32 cellular contexts compared by ENCODE assay signal in the genomic region with DNA sequence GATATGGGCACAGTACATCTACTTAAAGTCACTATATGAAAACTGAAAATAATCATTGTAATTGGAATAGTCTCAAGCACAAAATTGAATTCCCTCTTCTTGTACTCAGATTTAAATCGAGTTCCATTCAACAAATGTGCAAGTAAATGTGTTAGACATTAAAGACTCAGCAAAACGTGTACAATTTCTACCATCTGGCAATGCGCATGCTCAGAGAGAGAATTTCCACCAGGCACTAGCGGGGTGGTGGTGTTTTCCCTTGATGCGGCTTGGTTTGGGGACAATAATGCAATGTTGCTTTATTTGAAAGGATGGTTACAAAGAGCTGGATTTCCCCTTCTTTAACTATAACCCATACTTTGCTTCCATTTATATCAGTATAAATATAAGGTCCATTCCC. TPM values are rescaled to one million over a fixed set of nuclear protein-coding genes. Genes with fewer than 3 reads are reported as not detected.
"Had no signal": no experiment of that assay in that cellular context is flagged by ENCODE, and none has a peak within 500 bp of the region (broad histone marks: within the 10 kb centered on the region; RNA-seq: fewer than 3 reads in every experiment).

No MANE protein-coding gene starts in this region.

- H3K9me3 Mint-ChIP-seq: activated CD4-positive, alpha-beta memory T cell treated with anti-CD3 and anti-CD28 coated beads, Interleukin-2, amount 10 ng/mL, durations not matched to agents 7 days and 5 days; activated CD4-positive, alpha-beta T cell treated with anti-CD3 and anti-CD28 coated beads, Interleukin-2, amount 10 ng/mL, durations not matched to agents 24 days and 14 days; activated naive CD4-positive, alpha-beta T cell treated with anti-CD3 and anti-CD28 coated beads, Interleukin-2, amount 10 ng/mL, durations not matched to agents 7 days and 5 days; activated naive CD8-positive, alpha-beta T cell treated with anti-CD3 and anti-CD28 coated beads for 36 hours; activated T-cell treated with anti-CD3 and anti-CD28 coated beads, Interleukin-2, amount 50 U/mL, for 72 hours; activated T-helper 2 cell treated with anti-CD3 and anti-CD28 coated beads, Interferon-gamma antibody, Interleukin-2, Interleukin-4, amounts not matched to agents 10 μg/mL and 5 μg/mL and 100 μg/mL, durations not matched to agents 14 hours and 24 hours and 36 hours; T-helper 2 cell treated with Interferon-gamma antibody and Interleukin-4, amounts not matched to agents 5 μg/mL and 100 μg/mL, for 36 hours; WTC11 had no signal

- H3K9me3 ChIP-seq: breast epithelium, MG63, Peyer's patch, SJCRH30, SK-N-SH had no signal

- DNase-seq: activated CD4-positive, alpha-beta memory T cell treated with anti-CD3 and anti-CD28 coated beads, Interleukin-2, amount 10 ng/mL, durations not matched to agents 7 days and 5 days; activated CD4-positive, alpha-beta T cell treated with anti-CD3 and anti-CD28 coated beads, Interleukin-2, amount 10 ng/mL, durations not matched to agents 24 days and 14 days; activated CD4-positive, CD25-positive, alpha-beta regulatory T cell treated with anti-CD3 and anti-CD28 coated beads, Interleukin-2, amount 50 U/mL, for 72 hours; activated CD8-positive, alpha-beta memory T cell treated with anti-CD3 and anti-CD28 coated beads, Interleukin-2, amount 50 U/mL, for 4 hours; activated gamma-delta T cell treated with Interleukin-2 at 50 U/mL for 16 hours; activated naive CD4-positive, alpha-beta T cell treated with anti-CD3 and anti-CD28 coated beads, Interleukin-2, amount 10 ng/mL, durations not matched to agents 7 days and 5 days; activated naive CD8-positive, alpha-beta T cell treated with anti-CD3 and anti-CD28 coated beads for 36 hours; activated T-cell treated with anti-CD3 and anti-CD28 coated beads, Interleukin-2, amount 50 U/mL, for 72 hours; caudate nucleus; MG63; MV-4-11; NCI-H1092 treated with DMSO at 0.1 percent for 48 hours; NCI-H1417 treated with DMSO at 0.1 percent for 48 hours; NCI-H1694; NCI-H2029; NCI-H2107; NCI-H2171 treated with DMSO at 0.1 percent for 48 hours; NCI-H226; NCI-H526 treated with DMSO at 0.1 percent for 48 hours; NK-92 treated with Interleukin-12 subunit alpha and Interleukin-12 subunit beta, amount 100 ng/mL, for 24 hours; Peyer's patch; Right ventricle myocardium superior; SJCRH30; SK-N-SH; SW 1271 had no signal

- H3K27ac ChIP-seq: Peyer's patch, RWPE1, SJCRH30 had no signal

- H3K27me3 ChIP-seq: breast epithelium, MG63, Peyer's patch, SJCRH30 had no signal

- H3K4me1 ChIP-seq: breast epithelium, Peyer's patch had no signal

- H3K9ac ChIP-seq: SK-N-SH had no signal

- H3K4me2 ChIP-seq: SK-N-SH had no signal

- H3K4me1 Mint-ChIP-seq: activated CD4-positive, alpha-beta memory T cell treated with anti-CD3 and anti-CD28 coated beads, Interleukin-2, amount 10 ng/mL, durations not matched to agents 7 days and 5 days; activated naive CD8-positive, alpha-beta T cell treated with anti-CD3 and anti-CD28 coated beads for 36 hours had no signal

- H3K4me3 ChIP-seq: breast epithelium, MG63, Peyer's patch, SJCRH30 had no signal

- ATAC-seq: activated T-cell treated with anti-CD3 and anti-CD28 coated beads, Interleukin-2, amount 50 U/mL, for 72 hours had no signal

- H3K27ac Mint-ChIP-seq: activated CD4-positive, alpha-beta memory T cell treated with anti-CD3 and anti-CD28 coated beads, Interleukin-2, amount 10 ng/mL, durations not matched to agents 7 days and 5 days; activated CD4-positive, alpha-beta T cell treated with anti-CD3 and anti-CD28 coated beads, Interleukin-2, amount 10 ng/mL, durations not matched to agents 24 days and 14 days; activated naive CD4-positive, alpha-beta T cell treated with anti-CD3 and anti-CD28 coated beads, Interleukin-2, amount 10 ng/mL, durations not matched to agents 7 days and 5 days; activated naive CD8-positive, alpha-beta T cell treated with anti-CD3 and anti-CD28 coated beads for 36 hours; activated T-cell treated with anti-CD3 and anti-CD28 coated beads, Interleukin-2, amount 50 U/mL, for 72 hours; activated T-helper 2 cell treated with anti-CD3 and anti-CD28 coated beads, Interferon-gamma antibody, Interleukin-2, Interleukin-4, amounts not matched to agents 10 μg/mL and 5 μg/mL and 100 μg/mL, durations not matched to agents 14 hours and 24 hours and 36 hours; T-helper 2 cell treated with Interferon-gamma antibody and Interleukin-4, amounts not matched to agents 5 μg/mL and 100 μg/mL, for 36 hours; WTC11 had no signal

- H3K36me3 ChIP-seq: breast epithelium, MG63, Peyer's patch, SJCRH30 had no signal

- H3K36me3 Mint-ChIP-seq: activated naive CD4-positive, alpha-beta T cell treated with anti-CD3 and anti-CD28 coated beads, Interleukin-2, amount 10 ng/mL, durations not matched to agents 7 days and 5 days; activated naive CD8-positive, alpha-beta T cell treated with anti-CD3 and anti-CD28 coated beads for 36 hours; WTC11 had no signal

- H3K9me2 ChIP-seq: SK-N-SH had no signal

- H3K4me3 Mint-ChIP-seq: activated CD4-positive, alpha-beta memory T cell treated with anti-CD3 and anti-CD28 coated beads, Interleukin-2, amount 10 ng/mL, durations not matched to agents 7 days and 5 days; activated CD4-positive, alpha-beta T cell treated with anti-CD3 and anti-CD28 coated beads, Interleukin-2, amount 10 ng/mL, durations not matched to agents 24 days and 14 days; activated naive CD4-positive, alpha-beta T cell treated with anti-CD3 and anti-CD28 coated beads, Interleukin-2, amount 10 ng/mL, durations not matched to agents 7 days and 5 days; activated naive CD8-positive, alpha-beta T cell treated with anti-CD3 and anti-CD28 coated beads for 36 hours; activated T-cell treated with anti-CD3 and anti-CD28 coated beads, Interleukin-2, amount 50 U/mL, for 72 hours; T-helper 2 cell treated with Interferon-gamma antibody and Interleukin-4, amounts not matched to agents 5 μg/mL and 100 μg/mL, for 36 hours; WTC11 had no signal

- H3K27me3 Mint-ChIP-seq: activated naive CD8-positive, alpha-beta T cell treated with anti-CD3 and anti-CD28 coated beads for 36 hours had no signal

RNA-seq across cellular contexts. Expression of gene ADAMTS12, which starts 59.4 kb away (rescaled TPM):
- total RNA-seq: activated CD4-positive, alpha-beta memory T cell treated with anti-CD3 and anti-CD28 coated beads, Interleukin-2, amount 10 ng/mL, durations not matched to agents 7 days and 5 days; activated CD4-positive, alpha-beta T cell treated with anti-CD3 and anti-CD28 coated beads, Interleukin-2, amount 10 ng/mL, durations not matched to agents 24 days and 14 days; activated CD8-positive, alpha-beta memory T cell treated with anti-CD3 and anti-CD28 coated beads for 36 hours; activated naive CD8-positive, alpha-beta T cell treated with anti-CD3 and anti-CD28 coated beads for 36 hours; activated T-helper 2 cell treated with anti-CD3 and anti-CD28 coated beads, Interferon-gamma antibody, Interleukin-2, Interleukin-4, amounts not matched to agents 10 μg/mL and 5 μg/mL and 100 μg/mL, durations not matched to agents 14 hours and 24 hours and 36 hours; T-helper 1 cell treated with Interleukin-12 subunit alpha and Interleukin-12 subunit beta and Interleukin-4 antibody, amounts not matched to agents 30 ng/mL and 1 ng/mL, for 36 hours had no signal
